ENCODE assay signal across 35 cellular contexts in the genomic region with DNA sequence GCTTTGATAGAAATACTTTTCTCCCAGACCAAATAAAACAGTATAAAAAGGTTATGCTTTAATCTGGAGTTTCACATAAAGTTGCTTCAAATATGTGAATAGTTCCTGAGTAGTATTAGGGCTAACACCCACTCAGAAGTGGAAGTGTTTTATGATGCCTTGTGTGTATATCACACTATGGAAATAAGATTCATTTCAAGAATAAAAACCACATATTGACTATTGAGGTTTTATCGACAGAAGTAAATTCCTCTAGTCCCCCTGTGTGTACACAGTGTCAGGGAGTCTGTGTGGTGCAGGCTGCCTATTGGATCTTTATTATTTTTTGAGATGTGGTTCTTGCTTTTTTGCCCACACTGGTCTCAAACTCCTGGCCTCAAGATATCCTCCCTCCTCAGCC. TPM values are rescaled to one million over a fixed set of nuclear protein-coding genes. Genes with fewer than 3 reads are reported as not detected.
"Had no signal": no experiment of that assay in that cellular context is flagged by ENCODE, and none has a peak within 500 bp of the region (broad histone marks: within the 10 kb centered on the region; RNA-seq: fewer than 3 reads in every experiment).

No MANE protein-coding gene starts in this region.

- H3K27ac Mint-ChIP-seq: activated CD4-positive, alpha-beta memory T cell treated with anti-CD3 and anti-CD28 coated beads for 36 hours; activated CD8-positive, alpha-beta memory T cell treated with anti-CD3 and anti-CD28 coated beads, Interleukin-2, amount 10 ng/mL, durations not matched to agents 7 days and 5 days; activated CD8-positive, alpha-beta T cell treated with anti-CD3 and anti-CD28 coated beads, Interleukin-2, amount 10 ng/mL, durations not matched to agents 7 days and 5 days; activated naive CD8-positive, alpha-beta T cell; activated T-helper 1 cell treated with anti-CD3 and anti-CD28 coated beads, Interleukin-12 subunit alpha, Interleukin-12 subunit beta, Interleukin-2, Interleukin-4 antibody, amounts not matched to agents 30 ng/mL and 10 ng/mL and 1 ng/mL, durations not matched to agents 14 hours and 24 hours and 36 hours; dendritic cell treated with granulocyte-macrophage colony-stimulating factor and Interleukin-4, amounts not matched to agents 40 ng/mL and 50 ng/mL, for 4 days; effector memory CD8-positive, alpha-beta T cell; T-helper 2 cell treated with Interferon-gamma antibody and Interleukin-4, amounts not matched to agents 5 μg/mL and 100 μg/mL, for 36 hours; WTC11 had no signal

- H3K27me3 Mint-ChIP-seq: activated CD4-positive, alpha-beta memory T cell treated with anti-CD3 and anti-CD28 coated beads for 36 hours; brain; central memory CD8-positive, alpha-beta T cell; dendritic cell treated with granulocyte-macrophage colony-stimulating factor and Interleukin-4, amounts not matched to agents 40 ng/mL and 50 ng/mL, for 4 days; effector memory CD8-positive, alpha-beta T cell; T-helper 17 cell had no signal

- H3K27ac ChIP-seq: ascending aorta, coronary artery, esophagus muscularis mucosa, foreskin keratinocyte, gastrocnemius medialis, heart left ventricle had no signal

- H3K9me3 ChIP-seq: ascending aorta, esophagus muscularis mucosa, gastrocnemius medialis, heart left ventricle had no signal

- ATAC-seq: activated CD8-positive, alpha-beta memory T cell treated with anti-CD3 and anti-CD28 coated beads, Interleukin-2, amount 10 ng/mL, durations not matched to agents 7 days and 5 days; activated CD8-positive, alpha-beta T cell treated with anti-CD3 and anti-CD28 coated beads, Interleukin-2, amount 10 ng/mL, durations not matched to agents 7 days and 5 days; effector memory CD8-positive, alpha-beta T cell; foreskin keratinocyte; gastrocnemius medialis; heart left ventricle; T-helper 17 cell; WTC11 had no signal

- DNase-seq: activated CD4-positive, alpha-beta memory T cell treated with anti-CD3 and anti-CD28 coated beads for 36 hours; activated CD4-positive, alpha-beta T cell treated with anti-CD3 and anti-CD28 coated beads for 1 hour; activated CD4-positive, alpha-beta T cell treated with anti-CD3 and anti-CD28 coated beads for 48 hours; activated CD4-positive, alpha-beta T cell treated with anti-CD3 and anti-CD28 coated beads, Interleukin-2, amount 50 U/mL, for 1 hour; activated CD8-positive, alpha-beta memory T cell treated with anti-CD3 and anti-CD28 coated beads, Interleukin-2, amount 10 ng/mL, durations not matched to agents 7 days and 5 days; activated CD8-positive, alpha-beta memory T cell treated with anti-CD3 and anti-CD28 coated beads, Interleukin-2, amount 50 U/mL, for 4 hours; activated CD8-positive, alpha-beta T cell treated with anti-CD3 and anti-CD28 coated beads, Interleukin-2, amount 10 ng/mL, durations not matched to agents 7 days and 5 days; activated gamma-delta T cell; activated naive CD4-positive, alpha-beta T cell; activated naive CD4-positive, alpha-beta T cell treated with anti-CD3 and anti-CD28 coated beads, Interleukin-2, amount 50 U/mL, for 16 hours; activated T-cell treated with anti-CD3 and anti-CD28 coated beads, Interleukin-2, amount 50 U/mL, for 1 hour; activated T-cell treated with anti-CD3 and anti-CD28 coated beads, Interleukin-2, amount 50 U/mL, for 48 hours; effector CD4-positive, alpha-beta T cell; effector memory CD8-positive, alpha-beta T cell; erythroblast; foreskin keratinocyte; gastrocnemius medialis; glutamatergic neuron; heart left ventricle; T-helper 1 cell; T-helper 17 cell; T1000 had no signal

- H3K27me3 ChIP-seq: ascending aorta, esophagus muscularis mucosa, foreskin keratinocyte, gastrocnemius medialis, heart left ventricle had no signal

- H3K9me3 Mint-ChIP-seq: central memory CD8-positive, alpha-beta T cell; dendritic cell treated with granulocyte-macrophage colony-stimulating factor and Interleukin-4, amounts not matched to agents 40 ng/mL and 50 ng/mL, for 4 days; effector memory CD8-positive, alpha-beta T cell had no signal

- H3K4me3 ChIP-seq: ascending aorta, coronary artery, esophagus muscularis mucosa, gastrocnemius medialis, heart left ventricle had no signal

- H3K4me3 Mint-ChIP-seq: activated CD4-positive, alpha-beta memory T cell treated with anti-CD3 and anti-CD28 coated beads for 36 hours; activated CD8-positive, alpha-beta memory T cell treated with anti-CD3 and anti-CD28 coated beads, Interleukin-2, amount 10 ng/mL, durations not matched to agents 7 days and 5 days; activated CD8-positive, alpha-beta T cell treated with anti-CD3 and anti-CD28 coated beads, Interleukin-2, amount 10 ng/mL, durations not matched to agents 7 days and 5 days; activated naive CD8-positive, alpha-beta T cell; activated T-helper 1 cell treated with anti-CD3 and anti-CD28 coated beads, Interleukin-12 subunit alpha, Interleukin-12 subunit beta, Interleukin-2, Interleukin-4 antibody, amounts not matched to agents 30 ng/mL and 10 ng/mL and 1 ng/mL, durations not matched to agents 14 hours and 24 hours and 36 hours; brain; central memory CD8-positive, alpha-beta T cell; dendritic cell treated with granulocyte-macrophage colony-stimulating factor and Interleukin-4, amounts not matched to agents 40 ng/mL and 50 ng/mL, for 4 days; effector memory CD8-positive, alpha-beta T cell; T-helper 17 cell; T-helper 2 cell treated with Interferon-gamma antibody and Interleukin-4, amounts not matched to agents 5 μg/mL and 100 μg/mL, for 36 hours; WTC11 had no signal

- H3K4me1 Mint-ChIP-seq: brain; central memory CD8-positive, alpha-beta T cell; WTC11 had no signal

- H3K36me3 ChIP-seq: gastrocnemius medialis had no signal

RNA-seq across cellular contexts. Expression of gene LRRTM2, which starts 20.8 kb away (rescaled TPM):
- total RNA-seq: activated CD8-positive, alpha-beta memory T cell treated with anti-CD3 and anti-CD28 coated beads for 36 hours; activated T-helper 1 cell treated with anti-CD3 and anti-CD28 coated beads, Interleukin-12 subunit alpha, Interleukin-12 subunit beta, Interleukin-2, Interleukin-4 antibody, amounts not matched to agents 30 ng/mL and 10 ng/mL and 1 ng/mL, durations not matched to agents 14 hours and 24 hours and 36 hours; ascending aorta; bronchial epithelial cell; cardiac septum; foreskin keratinocyte; WTC11 had no signal
